In genomic region chr3:138941259-138941885, GRCh38 we compare ENCODE assay signal across 9 cellular contexts. TPM values are rescaled to one million over a fixed set of nuclear protein-coding genes. Genes with fewer than 3 reads are reported as not detected.
DNase-seq lines count a peak whose midpoint lies in the region; ATAC-seq and TF ChIP-seq lines count a peak whose summit lies in the region.
"Had no signal": no experiment of that assay in that cellular context is flagged by ENCODE, and none has a peak within 500 bp of the region (broad histone marks: within the 10 kb centered on the region; RNA-seq: fewer than 3 reads in every experiment).

No MANE protein-coding gene starts in this region.

- intact Hi-C loops in activated CD4-positive, alpha-beta T cell treated with anti-CD3 and anti-CD28 coated beads, Interleukin-2, amount 10 ng/mL, durations not matched to agents 24 days and 14 days (cut with micrococcal nuclease) = no loop called here
- intact Hi-C loops in mucosa of descending colon (cut with DNase I, micrococcal nuclease) = loop anchor here in 1 of 2 donors (10.0 kb wide), 1 partner anchor 383 kb away; no protein-coding TSS in a partner anchor
- intact Hi-C loops in stomach (cut with DNase I; ENCODE audit: low total_unique reads) = no loop called here

- H3K4me3 ChIP-seq in KMS-11 (IDR thresholded peaks at IDR 0.05; ENCODE audit: insufficient read depth, low read depth, low read length) (no peak overlapping the region), astrocyte of the cerebellum (ENCODE audit: low read depth, low read length) (no peak overlapping the region), mucosa of descending colon (no peak overlapping the region), stomach (no peak overlapping the region)
- H3K4me3 ChIP-seq: skin epidermis had no signal

- ATAC-seq in mucosa of descending colon (peak; percentile 62), HG02763 (IDR thresholded peaks at IDR 0.05; ENCODE audit: unreplicated experiment) (no peak)

- H3K4me1 ChIP-seq in KMS-11 (ENCODE audit: low read depth, poor library complexity, severe bottlenecking) = no peaks in the 10 kb centered on the region
- H3K4me1 ChIP-seq in mucosa of descending colon (ENCODE audit: low read depth) = peaks cover 40% of the 10 kb centered on the region
- peaks cover 51 to 66% (median 62%) of the 10 kb centered on the region in 4 donors for H3K4me1 ChIP-seq in stomach

- H3K27me3 ChIP-seq in KMS-11 (ENCODE audit: insufficient read depth, low read depth) = no peaks in the 10 kb centered on the region
- peaks cover 81 to 100% (median 100%) of the 10 kb centered on the region in 3 donors for H3K27me3 ChIP-seq in stomach

- TF ChIP-seq POLR2A in stomach (IDR thresholded peaks at IDR 0.05) = no peak

- H4K20me1 ChIP-seq in KMS-11 (ENCODE audit: insufficient read depth) = no peaks in the 10 kb centered on the region

- in situ Hi-C loops in astrocyte of the cerebellum (cut with HindIII; ENCODE audit: low sequenced_read_pairs) = loop anchor here (10.0 kb wide), 1 partner anchor 363 kb away; no protein-coding TSS in a partner anchor

- peaks cover 88% of the 10 kb centered on the region for H3K27me3 Mint-ChIP-seq in activated CD4-positive, alpha-beta T cell treated with anti-CD3 and anti-CD28 coated beads, Interleukin-2, amount 10 ng/mL, durations not matched to agents 24 days and 14 days

- H3K9ac ChIP-seq in KMS-11 = no peak overlapping the region

- H3K4me2 ChIP-seq in KMS-11 = no peak overlapping the region

- WGBS in stomach, 5 donors = 39 to 52% (median 47%) methylated on average over 7 of the region's 7 CpGs

- H3K4me3 Mint-ChIP-seq in activated CD4-positive, alpha-beta T cell treated with anti-CD3 and anti-CD28 coated beads, Interleukin-2, amount 10 ng/mL, durations not matched to agents 24 days and 14 days = no peak overlapping the region

- TF ChIP-seq EP300 in stomach (IDR thresholded peaks at IDR 0.05) = no peak

- peak; percentile 70 for DNase-seq in activated CD4-positive, alpha-beta T cell treated with anti-CD3 and anti-CD28 coated beads, Interleukin-2, amount 10 ng/mL, durations not matched to agents 24 days and 14 days
- no peak for DNase-seq in activated CD4-positive, alpha-beta T cell treated with anti-CD3 and anti-CD28 coated beads for 1 hour
- DNase-seq in astrocyte of the cerebellum (ENCODE audit: low read depth) = no peak
- DNase-seq in mucosa of descending colon = peak in 2 of 3 donors; percentile 77 to 79
- no peak for DNase-seq in activated CD4-positive, CD25-positive, alpha-beta regulatory T cell treated with anti-CD3 and anti-CD28 coated beads, Interleukin-2, amount 50 U/mL, for 72 hours
- DNase-seq in stomach = no peak

- no peaks in the 10 kb centered on the region for H3K9me3 ChIP-seq in mucosa of descending colon
- H3K9me3 ChIP-seq in stomach = no peaks in the 10 kb centered on the region

- no peak overlapping the region for H3K27ac ChIP-seq in KMS-11
- H3K27ac ChIP-seq in stomach = no peak overlapping the region
- H3K27ac ChIP-seq: skin epidermis had no signal

- peaks cover 3% of the 10 kb centered on the region for H3K9me3 Mint-ChIP-seq in activated CD4-positive, alpha-beta T cell treated with anti-CD3 and anti-CD28 coated beads, Interleukin-2, amount 10 ng/mL, durations not matched to agents 24 days and 14 days

- no peak overlapping the region for H3K27ac Mint-ChIP-seq in activated CD4-positive, alpha-beta T cell treated with anti-CD3 and anti-CD28 coated beads, Interleukin-2, amount 10 ng/mL, durations not matched to agents 24 days and 14 days

- peaks cover 9% of the 10 kb centered on the region for H3K36me3 Mint-ChIP-seq in activated CD4-positive, alpha-beta T cell treated with anti-CD3 and anti-CD28 coated beads, Interleukin-2, amount 10 ng/mL, durations not matched to agents 24 days and 14 days (ENCODE audit: low read depth)

- peaks cover 19% of the 10 kb centered on the region for H3K4me1 Mint-ChIP-seq in activated CD4-positive, alpha-beta T cell treated with anti-CD3 and anti-CD28 coated beads, Interleukin-2, amount 10 ng/mL, durations not matched to agents 24 days and 14 days

- H3K36me3 ChIP-seq in KMS-11 (ENCODE audit: insufficient read depth) (no peaks in the 10 kb centered on the region), mucosa of descending colon (ENCODE audit: low read depth) (no peaks in the 10 kb centered on the region), stomach (no peaks in the 10 kb centered on the region)

- no peak overlapping the region for H2AFZ ChIP-seq in KMS-11 (ENCODE audit: low read depth)

- peak; percentile 61 for TF ChIP-seq CTCF in KMS-11 (conservative IDR thresholded peaks at IDR 0.05; ENCODE audit: low read depth, low read length)
- TF ChIP-seq CTCF in astrocyte of the cerebellum (IDR thresholded peaks at IDR 0.05; ENCODE audit: low read depth, low read length, missing control alignments) = peak; percentile 63
- peak; percentile 41 for TF ChIP-seq CTCF in mucosa of descending colon (IDR thresholded peaks at IDR 0.05)
- peak in 3 of 7 experiments; percentile 25 to 30 (median 26) for TF ChIP-seq CTCF in stomach (IDR thresholded peaks at IDR 0.05)

- no peaks in the 10 kb centered on the region for H3K79me2 ChIP-seq in KMS-11 (ENCODE audit: insufficient read depth, low read depth)

RNA-seq across cellular contexts. Expression of gene FOXL2, which starts 5.6 kb away (rescaled TPM):
- total RNA-seq in activated CD4-positive, alpha-beta T cell treated with anti-CD3 and anti-CD28 coated beads, Interleukin-2, amount 10 ng/mL, durations not matched to agents 24 days and 14 days = not detected in 2 replicates
- total RNA-seq in mucosa of descending colon (under 1 TPM in 1 of 3 donors, not detected in 2; 0.09 TPM), stomach (not detected)
- polyA plus RNA-seq in stomach = not detected

RNA-seq across cellular contexts. Expression of gene FOXL2NB, which starts 5.6 kb away (rescaled TPM):
- total RNA-seq in activated CD4-positive, alpha-beta T cell treated with anti-CD3 and anti-CD28 coated beads, Interleukin-2, amount 10 ng/mL, durations not matched to agents 24 days and 14 days = not detected in 2 replicates
- under 1 TPM in 1 of 3 donors, not detected in 2; 0.17 TPM for total RNA-seq in mucosa of descending colon
- total RNA-seq in stomach = not detected
- under 1 TPM in 1 of 3 donors, not detected in 2; 0.03 TPM for polyA plus RNA-seq in stomach

Comparison
In these comparisons a context has a peak if more than half of its experiments do, and no peak if none do; other contexts are left out.
1. DNase-seq: peak in activated CD4-positive, alpha-beta T cell treated with anti-CD3 and anti-CD28 coated beads, Interleukin-2, amount 10 ng/mL, durations not matched to agents 24 days and 14 days (single experiment) and mucosa of descending colon (2 of 3); none in activated CD4-positive, alpha-beta T cell treated with anti-CD3 and anti-CD28 coated beads for 1 hour (single experiment), astrocyte of the cerebellum (single experiment), activated CD4-positive, CD25-positive, alpha-beta regulatory T cell treated with anti-CD3 and anti-CD28 coated beads, Interleukin-2, amount 50 U/mL, for 72 hours (single experiment) and stomach (single experiment).